8 cellular contexts compared by ENCODE assay signal in the genomic region with DNA sequence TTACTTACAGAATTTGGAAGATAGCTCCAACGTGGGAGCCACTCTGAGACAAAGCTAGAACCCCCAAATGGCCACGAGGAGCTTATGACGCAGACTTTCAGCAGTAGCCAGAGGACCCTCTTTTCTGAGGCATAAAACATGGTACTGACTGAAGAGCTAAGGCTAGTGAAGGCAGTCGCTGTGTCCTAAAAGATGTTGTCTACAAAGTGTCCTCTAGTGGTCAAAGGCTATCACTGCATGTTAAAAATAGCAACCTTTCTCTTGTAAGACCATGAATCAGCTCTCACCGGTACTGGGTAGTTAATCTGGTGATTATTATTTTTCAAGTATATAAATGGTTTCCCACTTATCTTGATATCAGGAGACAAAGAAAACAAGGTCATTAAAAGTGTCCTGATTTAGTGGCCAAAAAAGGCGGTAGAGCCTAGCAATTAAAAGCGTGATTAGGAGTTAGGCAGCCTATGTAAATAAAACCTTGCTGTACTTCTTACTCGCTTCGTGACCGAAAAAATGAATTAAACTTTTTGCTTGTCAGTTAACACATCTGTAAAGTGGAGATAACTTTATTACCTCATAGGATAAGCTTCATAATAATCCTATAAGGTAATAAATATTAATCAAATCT. TPM values are rescaled to one million over a fixed set of nuclear protein-coding genes. Genes with fewer than 3 reads are reported as not detected.
DNase-seq lines count a peak whose midpoint lies in the region; ATAC-seq and TF ChIP-seq lines count a peak whose summit lies in the region.

No MANE protein-coding gene starts in this region.

- DNase-seq in CD1c-positive myeloid dendritic cell (ENCODE audit: extremely low spot score) (peak; percentile 31), NCI-H146 treated with DMSO at 0.1 percent for 48 hours (lab: John Stamatoyannopoulos, UW; ENCODE audit: unreplicated experiment) (peak; percentile 50), SW480 (ENCODE audit: low spot score) (peak; percentile 66), foreskin fibroblast (peak; percentile 48 to 79), prostate gland (ENCODE audit: low spot score) (peak; percentile 33), activated T-cell treated with anti-CD3 and anti-CD28 coated beads for 4 hours (no peak)

- TF ChIP-seq POLR2A in prostate gland (IDR thresholded peaks at IDR 0.05): no peak

- ATAC-seq in GM18870 (IDR thresholded peaks at IDR 0.05; ENCODE audit: unreplicated experiment): peak; percentile 90
- peak; percentile 91 for ATAC-seq in HG02981 (IDR thresholded peaks at IDR 0.05; ENCODE audit: unreplicated experiment)

- H3K27me3 ChIP-seq in prostate gland (replicated peaks; ENCODE audit: insufficient read depth): no peaks in the 10 kb centered on the region

- no peak overlapping the region for H3K27ac ChIP-seq in prostate gland

- intact Hi-C loops in prostate gland (cut with DNase I): no loop called here

- no peaks in the 10 kb centered on the region for H3K36me3 ChIP-seq in prostate gland

- H3K4me3 ChIP-seq in foreskin fibroblast (ENCODE audit: low read depth in 1 of 2, low read length in 2 of 2) (no peak overlapping the region), prostate gland (no peak overlapping the region)

- TF ChIP-seq CTCF in foreskin fibroblast (IDR thresholded peaks at IDR 0.05; ENCODE audit: low read depth, low read length) (peak; percentile 82), prostate gland (IDR thresholded peaks at IDR 0.05) (peak in 3 of 4 experiments; percentile 63 to 80 (median 73))

- 22% methylated on average over 10 of the region's 10 CpGs for WGBS in prostate gland

- no peaks in the 10 kb centered on the region for H3K9me3 ChIP-seq in prostate gland

- no peaks in the 10 kb centered on the region for H3K4me1 ChIP-seq in prostate gland (replicated peaks)

RNA-seq across cellular contexts. Expression of a gene that starts 47.0 kb away (rescaled TPM):
- total RNA-seq in prostate gland: under 1 TPM; 0.64 to 0.91 TPM
